ENCODE assay signal across 10 cellular contexts in genomic region chr16:30368792-30369090, GRCh38. TPM values are rescaled to one million over a fixed set of nuclear protein-coding genes. Genes with fewer than 3 reads are reported as not detected.
DNase-seq lines count a peak whose midpoint lies in the region; ATAC-seq and TF ChIP-seq lines count a peak whose summit lies in the region.
"Had no signal": no experiment of that assay in that cellular context is flagged by ENCODE, and none has a peak within 500 bp of the region (broad histone marks: within the 10 kb centered on the region; RNA-seq: fewer than 3 reads in every experiment).

No MANE protein-coding gene starts in this region.

- H3K27me3 ChIP-seq in adipocyte (replicated peaks; ENCODE audit: control insufficient read depth, insufficient read depth, low read length) (no peaks in the 10 kb centered on the region), testis (no peaks in the 10 kb centered on the region)

- WGBS in testis, 2 donors: 6 to 13% methylated on average over 2 to 4 of the region's 4 CpGs

- intact Hi-C loops in testis (cut with DNase I; ENCODE audit: low total_unique reads): no loop called here
- intact Hi-C loops in posterior vena cava (cut with DNase I): no loop called here

- H3K9me3 ChIP-seq in adipocyte (ENCODE audit: control insufficient read depth, low read length) (no peaks in the 10 kb centered on the region), testis (no peaks in the 10 kb centered on the region)

- H3K9ac ChIP-seq in adipocyte (ENCODE audit: low read length): peak overlapping the region; percentile 77

- peaks cover 15% of the 10 kb centered on the region for H3K36me3 ChIP-seq in adipocyte (ENCODE audit: control insufficient read depth, insufficient read depth, low read length, severe bottlenecking)
- no peaks in the 10 kb centered on the region for H3K36me3 ChIP-seq in testis (ENCODE audit: low read depth, missing control alignments)

- no peak for TF ChIP-seq POLR2A in testis (IDR thresholded peaks at IDR 0.05)

- no peak for ATAC-seq in GM18520 (IDR thresholded peaks at IDR 0.05; ENCODE audit: unreplicated experiment)

- DNase-seq in T-helper 2 cell treated with Interferon-gamma antibody and Interleukin-4, amounts not matched to agents 5 μg/mL and 100 μg/mL, for 36 hours (ENCODE audit: low spot score): no peak
- DNase-seq in T-helper 2 cell (no peak), adipocyte (ENCODE audit: low read depth) (no peak), kidney tubule cell (ENCODE audit: low spot score) (peak; percentile 1), testis (no peak), posterior vena cava (ENCODE audit: low spot score) (no peak), NCI-H2171 treated with DMSO at 0.1 percent for 48 hours (lab: John Stamatoyannopoulos, UW) (no peak)

- H3K27ac Mint-ChIP-seq in T-helper 2 cell treated with Interferon-gamma antibody and Interleukin-4, amounts not matched to agents 5 μg/mL and 100 μg/mL, for 36 hours: peak overlapping the region; percentile 37

- H3K27ac ChIP-seq in testis: peak overlapping the region in 1 of 2 donors; percentile 90

- no peaks in the 10 kb centered on the region for H3K9me3 Mint-ChIP-seq in T-helper 2 cell treated with Interferon-gamma antibody and Interleukin-4, amounts not matched to agents 5 μg/mL and 100 μg/mL, for 36 hours

- TF ChIP-seq CTCF in testis (IDR thresholded peaks at IDR 0.05): no peak

- H3K27me3 Mint-ChIP-seq in T-helper 2 cell treated with Interferon-gamma antibody and Interleukin-4, amounts not matched to agents 5 μg/mL and 100 μg/mL, for 36 hours (ENCODE audit: low read depth): no peaks in the 10 kb centered on the region

- H3K4me3 ChIP-seq in adipocyte (ENCODE audit: low read length): peak overlapping the region; percentile 89
- H3K4me3 ChIP-seq in testis: peak overlapping the region; percentile 82 to 87

- peaks cover 37% of the 10 kb centered on the region for H3K4me1 Mint-ChIP-seq in T-helper 2 cell treated with Interferon-gamma antibody and Interleukin-4, amounts not matched to agents 5 μg/mL and 100 μg/mL, for 36 hours (ENCODE audit: low read depth)

- peak overlapping the region; percentile 89 for H3K4me3 Mint-ChIP-seq in T-helper 2 cell treated with Interferon-gamma antibody and Interleukin-4, amounts not matched to agents 5 μg/mL and 100 μg/mL, for 36 hours

- peaks cover 21% of the 10 kb centered on the region for H3K4me1 ChIP-seq in adipocyte (ENCODE audit: control insufficient read depth, insufficient read depth, low read length)
- peaks cover 26% of the 10 kb centered on the region for H3K4me1 ChIP-seq in testis

- peaks cover 28% of the 10 kb centered on the region for H3K36me3 Mint-ChIP-seq in T-helper 2 cell treated with Interferon-gamma antibody and Interleukin-4, amounts not matched to agents 5 μg/mL and 100 μg/mL, for 36 hours (ENCODE audit: low read depth)

RNA-seq across cellular contexts. Expression of gene TBC1D10B, which starts 1.6 kb away (rescaled TPM):
- total RNA-seq in testis (10 to 100 TPM; 60.5 to 64.0 TPM), posterior vena cava (10 to 100 TPM; 27.8 to 29.8 TPM)
- 86.2 TPM for polyA plus RNA-seq in testis (ENCODE audit: insufficient read depth, low read depth, low replicate concordance)

RNA-seq across cellular contexts. Expression of gene MYL11, which starts 5.9 kb away (rescaled TPM):
- total RNA-seq in testis (1 to 10 TPM; 2.5 to 4.2 TPM), posterior vena cava (not detected)
- polyA plus RNA-seq in testis (ENCODE audit: insufficient read depth, low read depth, low replicate concordance): 18.5 TPM
- total RNA-seq: dermis blood vessel endothelial cell, HT1080 had no signal

RNA-seq across cellular contexts. Expression of gene SEPTIN1, which starts 13.6 kb away (rescaled TPM):
- total RNA-seq in testis (1 to 10 TPM in 1 of 2 donors, under 1 TPM in 1; 0.63 to 2.4 TPM), posterior vena cava (1 to 10 TPM; 1.6 to 3.0 TPM)
- 3.9 TPM for polyA plus RNA-seq in testis (ENCODE audit: insufficient read depth, low read depth, low replicate concordance)
- total RNA-seq: dermis blood vessel endothelial cell had no signal

RNA-seq across cellular contexts. Expression of gene CD2BP2, which starts 13.6 kb away (rescaled TPM):
- 10 to 100 TPM; 32.8 to 39.5 TPM for total RNA-seq in testis
- polyA plus RNA-seq in testis (ENCODE audit: insufficient read depth, low read depth, low replicate concordance): 52.5 TPM
- 10 to 100 TPM; 47.9 to 54.2 TPM for total RNA-seq in posterior vena cava

RNA-seq across cellular contexts. Expression of gene ZNF48, which starts 26.5 kb away (rescaled TPM):
- total RNA-seq in testis (1 to 10 TPM; 6.5 to 9.0 TPM), posterior vena cava (1 to 10 TPM; 6.2 to 6.5 TPM)
- 6.3 TPM for polyA plus RNA-seq in testis (ENCODE audit: insufficient read depth, low read depth, low replicate concordance)
